ENCODE assay signal across 9 cellular contexts in the genomic region with DNA sequence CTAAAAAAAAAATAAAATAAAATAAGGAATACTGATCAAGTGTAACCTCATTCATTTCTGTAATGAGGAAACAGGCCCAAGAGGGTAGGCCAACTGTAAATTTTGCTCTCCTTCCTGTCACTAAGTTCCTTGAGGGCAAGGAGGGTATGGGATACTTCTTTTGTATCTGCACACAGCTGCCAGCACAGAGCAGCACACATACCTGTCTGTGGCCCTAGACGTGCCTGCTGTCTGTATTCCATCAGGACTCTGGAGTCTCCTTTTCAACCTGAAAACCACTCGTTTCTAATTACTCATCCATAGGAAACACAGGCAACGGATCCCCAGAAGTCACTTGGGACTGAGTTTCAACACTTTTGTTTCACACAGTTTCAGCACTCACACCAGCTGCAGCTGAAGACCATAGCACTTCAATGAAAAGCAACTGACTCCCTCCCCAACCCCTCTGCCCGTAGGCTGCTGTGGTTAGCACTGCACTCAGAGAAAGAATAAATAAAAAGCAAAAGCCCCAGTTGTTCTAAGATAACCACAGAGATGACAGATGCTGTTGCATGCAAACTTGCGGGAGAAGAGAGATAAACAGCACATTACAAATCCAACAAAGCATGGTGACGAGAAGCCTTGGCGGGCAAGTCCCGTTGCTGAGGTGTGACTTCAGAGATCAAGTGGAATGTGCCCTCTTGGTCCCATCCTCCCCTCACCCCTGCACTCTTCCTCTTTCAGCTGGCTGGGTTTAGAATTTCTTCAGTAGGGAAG. TPM values are rescaled to one million over a fixed set of nuclear protein-coding genes. Genes with fewer than 3 reads are reported as not detected.
DNase-seq lines count a peak whose midpoint lies in the region; ATAC-seq and TF ChIP-seq lines count a peak whose summit lies in the region.
"Had no signal": no experiment of that assay in that cellular context is flagged by ENCODE, and none has a peak within 500 bp of the region (broad histone marks: within the 10 kb centered on the region; RNA-seq: fewer than 3 reads in every experiment).

No MANE protein-coding gene starts in this region.

- peak overlapping the region in 1 of 4 donors; percentile 65 for H3K4me3 Mint-ChIP-seq in IgD-negative memory B cell
- H3K4me3 Mint-ChIP-seq in activated naive CD4-positive, alpha-beta T cell treated with anti-CD3 and anti-CD28 coated beads, Interleukin-2, amount 50 U/mL, for 24 hours = peak overlapping the region; percentile 74

- H3K27ac Mint-ChIP-seq in IgD-negative memory B cell = peak overlapping the region in 2 of 3 donors; percentile 9 to 55
- H3K27ac Mint-ChIP-seq in activated naive CD4-positive, alpha-beta T cell treated with anti-CD3 and anti-CD28 coated beads, Interleukin-2, amount 50 U/mL, for 24 hours = peak overlapping the region; percentile 74

- peaks cover 63 to 71% of the 10 kb centered on the region in 2 experiments for H3K4me1 ChIP-seq in neutrophil (ENCODE audit: control insufficient read depth in 1 of 2, insufficient read depth in 1 of 2, low read depth in 1 of 2, low read length in 1 of 2)
- peaks cover 0 to 27% (median 19%) of the 10 kb centered on the region in 4 donors for H3K4me1 ChIP-seq in sigmoid colon
- H3K4me1 ChIP-seq: body of pancreas had no signal

- peaks cover 4 to 12% (median 9%) of the 10 kb centered on the region in 3 donors for H3K4me1 Mint-ChIP-seq in IgD-negative memory B cell
- H3K4me1 Mint-ChIP-seq in activated naive CD4-positive, alpha-beta T cell treated with anti-CD3 and anti-CD28 coated beads, Interleukin-2, amount 50 U/mL, for 24 hours = peaks cover 35% of the 10 kb centered on the region

- TF ChIP-seq CTCF in neutrophil (IDR thresholded peaks at IDR 0.05) (no peak), sigmoid colon (IDR thresholded peaks at IDR 0.05) (no peak)

- H3K27me3 Mint-ChIP-seq in IgD-negative memory B cell = no peaks in the 10 kb centered on the region
- H3K27me3 Mint-ChIP-seq in activated naive CD4-positive, alpha-beta T cell treated with anti-CD3 and anti-CD28 coated beads, Interleukin-2, amount 50 U/mL, for 24 hours = no peaks in the 10 kb centered on the region

- H3K9me3 Mint-ChIP-seq in IgD-negative memory B cell = no peaks in the 10 kb centered on the region
- no peaks in the 10 kb centered on the region for H3K9me3 Mint-ChIP-seq in activated naive CD4-positive, alpha-beta T cell treated with anti-CD3 and anti-CD28 coated beads, Interleukin-2, amount 50 U/mL, for 24 hours

- H3K36me3 Mint-ChIP-seq in IgD-negative memory B cell = peaks cover 18% of the 10 kb centered on the region
- peaks cover 33% of the 10 kb centered on the region for H3K36me3 Mint-ChIP-seq in activated naive CD4-positive, alpha-beta T cell treated with anti-CD3 and anti-CD28 coated beads, Interleukin-2, amount 50 U/mL, for 24 hours

- WGBS in sigmoid colon, 2 donors = 56 to 82% methylated on average over 8 of the region's 8 CpGs

- ATAC-seq in GM19468 (IDR thresholded peaks at IDR 0.05; ENCODE audit: extremely low read depth, unreplicated experiment) (peak; percentile 56), GM18519 (IDR thresholded peaks at IDR 0.05; ENCODE audit: low FRiP score, unreplicated experiment) (no peak), left lobe of liver (no peak)
- ATAC-seq: body of pancreas had no signal

- H3K4me3 ChIP-seq in neutrophil (ENCODE audit: low read depth in 1 of 2, low read length in 1 of 2) (peak overlapping the region; percentile 56 to 64), sigmoid colon (no peak overlapping the region)
- H3K4me3 ChIP-seq: body of pancreas had no signal

- H3K9me3 ChIP-seq in neutrophil = no peaks in the 10 kb centered on the region
- no peaks in the 10 kb centered on the region for H3K9me3 ChIP-seq in sigmoid colon
- H3K9me3 ChIP-seq: body of pancreas had no signal

- no peak for TF ChIP-seq POLR2A in sigmoid colon (IDR thresholded peaks at IDR 0.05)

- peak; percentile 33 for DNase-seq in COLO668 (lab: John Stamatoyannopoulos, UW; ENCODE audit: unreplicated experiment)
- no peak for DNase-seq in left lobe of liver (ENCODE audit: low spot score)
- DNase-seq in sigmoid colon = no peak

- H3K36me3 ChIP-seq in neutrophil = peaks cover 24% of the 10 kb centered on the region
- H3K36me3 ChIP-seq in sigmoid colon = no peaks in the 10 kb centered on the region

- H3K27ac ChIP-seq in neutrophil (peak overlapping the region; percentile 94), sigmoid colon (no peak overlapping the region)
- H3K27ac ChIP-seq: body of pancreas had no signal

- intact Hi-C loops in sigmoid colon (cut with DNase I) = no loop called here

- TF ChIP-seq EP300 in sigmoid colon (IDR thresholded peaks at IDR 0.05) = no peak

- H3K27me3 ChIP-seq in neutrophil (no peaks in the 10 kb centered on the region), sigmoid colon (no peaks in the 10 kb centered on the region)
- H3K27me3 ChIP-seq: body of pancreas had no signal

RNA-seq across cellular contexts. Expression of a gene that starts 24.9 kb away (rescaled TPM):
- polyA plus RNA-seq in IgD-negative memory B cell (10.1 TPM), sigmoid colon (10 to 100 TPM; 11.4 to 29.6 (median 11.8) TPM)
- total RNA-seq in left lobe of liver (0.93 TPM), sigmoid colon (1 to 10 TPM; 1.1 to 4.2 (median 2.0) TPM)

Comparison
In these comparisons a context has a peak if more than half of its experiments do, and no peak if none do; other contexts are left out.
1. H3K4me3 ChIP-seq: peak in neutrophil (2 of 2); none in sigmoid colon (0 of 4).